ENCODE assay signal across 16 cellular contexts in the genomic region with DNA sequence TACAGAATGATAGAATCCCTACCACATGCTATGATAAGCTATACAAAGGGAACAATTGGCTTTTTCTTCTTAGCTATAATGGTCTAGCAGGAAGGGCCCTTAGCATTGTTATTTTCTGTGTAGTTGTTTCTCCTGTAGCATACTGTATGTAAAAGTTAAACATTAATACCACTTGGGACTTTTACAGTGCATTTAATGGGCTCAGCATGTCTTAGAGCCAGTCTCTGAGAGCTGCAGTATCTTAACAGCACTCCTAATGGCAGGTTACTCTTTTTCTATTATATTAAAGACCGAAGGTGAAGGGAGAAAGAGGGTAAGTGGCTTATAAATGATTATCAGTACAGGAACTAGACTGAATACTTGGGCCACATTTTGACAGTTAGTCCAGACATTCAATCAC.
DNase-seq lines count a peak whose midpoint lies in the region; ATAC-seq and TF ChIP-seq lines count a peak whose summit lies in the region.
"Had no signal": no experiment of that assay in that cellular context is flagged by ENCODE, and none has a peak within 500 bp of the region (broad histone marks: within the 10 kb centered on the region; RNA-seq: fewer than 3 reads in every experiment).

No MANE protein-coding gene starts in this region.

- 0 out of 2 replicates have a peak overlapping the region, but pooled peaks have one; percentile 38 for H2AFZ ChIP-seq in Loucy (ENCODE audit: low read length)
- no peak overlapping the region for H2AFZ ChIP-seq in neural cell (ENCODE audit: low read depth, low read length)

- DNase-seq in NCI-H2227 (lab: John Stamatoyannopoulos, UW; ENCODE audit: unreplicated experiment) (peak; percentile 29), left colon (no peak), esophagus muscularis mucosa (ENCODE audit: extremely low spot score) (no peak), BE2C (no peak)
- no peak for DNase-seq in activated CD8-positive, alpha-beta T cell treated with anti-CD3 and anti-CD28 coated beads for 36 hours
- DNase-seq: CD8-positive, alpha-beta T cell; COR-L47; DMS153; GF-D8; GOT3; H9 had no signal

- H3F3A ChIP-seq in Loucy (ENCODE audit: low read depth) (no peaks in the 10 kb centered on the region), neural cell (ENCODE audit: insufficient read depth, low read length, poor library complexity, severe bottlenecking) (no peaks in the 10 kb centered on the region)

- H4K20me1 ChIP-seq in Loucy (ENCODE audit: insufficient read depth, low read length, poor library complexity, severe bottlenecking): no peaks in the 10 kb centered on the region
- no peaks in the 10 kb centered on the region for H4K20me1 ChIP-seq in neural cell (ENCODE audit: insufficient read depth)

- no peak for TF ChIP-seq RAD21 in neural cell (conservative IDR thresholded peaks at IDR 0.05)

- 71% methylated on average over 1 of the region's 1 CpG for WGBS in esophagus muscularis mucosa

- intact Hi-C loops in left colon (cut with DNase I, micrococcal nuclease) (no loop called here), esophagus muscularis mucosa (cut with DNase I) (no loop called here)
- intact Hi-C loops in activated CD8-positive, alpha-beta T cell treated with anti-CD3 and anti-CD28 coated beads for 36 hours (cut with micrococcal nuclease): no loop called here

- H3K4me2 ChIP-seq in Loucy (ENCODE audit: low read depth, low read length, poor library complexity, severe bottlenecking): no peak overlapping the region
- H3K4me2 ChIP-seq in neural cell (ENCODE audit: low read length): no peak overlapping the region
- H3K4me2 ChIP-seq: A549 had no signal

- H3K4me1 Mint-ChIP-seq in activated CD8-positive, alpha-beta T cell treated with anti-CD3 and anti-CD28 coated beads for 36 hours (ENCODE audit: low read depth): no peaks in the 10 kb centered on the region
- H3K4me1 Mint-ChIP-seq: CD14-positive monocyte had no signal

- no peak overlapping the region for H3K9ac ChIP-seq in Loucy (ENCODE audit: low read depth, low read length, poor library complexity, severe bottlenecking)
- H3K9ac ChIP-seq in neural cell (ENCODE audit: low read length): no peak overlapping the region

- no peak overlapping the region for H3K27ac Mint-ChIP-seq in activated CD8-positive, alpha-beta T cell treated with anti-CD3 and anti-CD28 coated beads for 36 hours
- H3K27ac Mint-ChIP-seq: CD14-positive monocyte; CD8-positive, alpha-beta T cell had no signal

- H3K4me1 ChIP-seq in Loucy (ENCODE audit: insufficient read depth, low read length, poor library complexity, severe bottlenecking) (peaks cover 11% of the 10 kb centered on the region), esophagus muscularis mucosa (no peaks in the 10 kb centered on the region), BE2C (no peaks in the 10 kb centered on the region; the same call in 1 of the 2 replicates)
- H3K4me1 ChIP-seq: A549 had no signal

- H3K4me3 ChIP-seq in Loucy (ENCODE audit: low read length, poor library complexity, severe bottlenecking) (no peak overlapping the region), neural cell (ENCODE audit: low read length) (no peak overlapping the region), esophagus muscularis mucosa (no peak overlapping the region), BE2C (ENCODE audit: low read depth, low read length) (no peak overlapping the region)
- H3K4me3 ChIP-seq: A549 had no signal

- H3K27me3 ChIP-seq in Loucy (ENCODE audit: insufficient read depth, low read length, poor library complexity, severe bottlenecking) (no peaks in the 10 kb centered on the region), neural cell (ENCODE audit: insufficient read depth, low read depth, low read length) (no peaks in the 10 kb centered on the region), esophagus muscularis mucosa (no peaks in the 10 kb centered on the region), BE2C (no peaks in the 10 kb centered on the region)

- H3K79me2 ChIP-seq in Loucy (ENCODE audit: insufficient read depth, low read length) (no peaks in the 10 kb centered on the region), neural cell (replicated peaks; ENCODE audit: insufficient read depth, low read length) (no peaks in the 10 kb centered on the region)

- no peaks in the 10 kb centered on the region for H3K9me2 ChIP-seq in Loucy (replicated peaks; ENCODE audit: low read depth, low read length)
- H3K9me2 ChIP-seq in neural cell (ENCODE audit: insufficient read depth, low read length): no peaks in the 10 kb centered on the region

- CTCF ChIA-PET in activated CD8-positive, alpha-beta T cell treated with anti-CD3 and anti-CD28 coated beads for 36 hours (lab: Charles Lee): no interaction called here

- peak; percentile 95 for ATAC-seq in left colon
- ATAC-seq in HG03457 (IDR thresholded peaks at IDR 0.05; ENCODE audit: unreplicated experiment): no peak
- ATAC-seq in activated CD8-positive, alpha-beta T cell treated with anti-CD3 and anti-CD28 coated beads for 36 hours: no peak
- ATAC-seq: A549; CD8-positive, alpha-beta T cell had no signal

- H3K4me3 Mint-ChIP-seq in activated CD8-positive, alpha-beta T cell treated with anti-CD3 and anti-CD28 coated beads for 36 hours: no peak overlapping the region
- H3K4me3 Mint-ChIP-seq: CD14-positive monocyte; CD8-positive, alpha-beta T cell; H9 had no signal

- peaks cover 3% of the 10 kb centered on the region for H3K27me3 Mint-ChIP-seq in activated CD8-positive, alpha-beta T cell treated with anti-CD3 and anti-CD28 coated beads for 36 hours

- POLR2A ChIA-PET in activated CD8-positive, alpha-beta T cell treated with anti-CD3 and anti-CD28 coated beads for 36 hours (lab: Charles Lee): no interaction called here

- no peaks in the 10 kb centered on the region for H3K36me3 Mint-ChIP-seq in activated CD8-positive, alpha-beta T cell treated with anti-CD3 and anti-CD28 coated beads for 36 hours (ENCODE audit: low read depth)
- H3K36me3 Mint-ChIP-seq: CD14-positive monocyte; CD8-positive, alpha-beta T cell had no signal

- H3K9me3 ChIP-seq in Loucy (ENCODE audit: insufficient read depth, low read depth, low read length) (no peaks in the 10 kb centered on the region), neural cell (ENCODE audit: low read length) (no peaks in the 10 kb centered on the region), esophagus muscularis mucosa (no peaks in the 10 kb centered on the region), BE2C (no peaks in the 10 kb centered on the region)
- H3K9me3 ChIP-seq: A549 had no signal

- no peaks in the 10 kb centered on the region for H3K9me3 Mint-ChIP-seq in activated CD8-positive, alpha-beta T cell treated with anti-CD3 and anti-CD28 coated beads for 36 hours
- H3K9me3 Mint-ChIP-seq: CD14-positive monocyte; CD8-positive, alpha-beta T cell; H9 had no signal

- H3K27ac ChIP-seq in neural cell (ENCODE audit: low read length) (no peak overlapping the region), esophagus muscularis mucosa (replicated peaks in 1 of 4) (no peak overlapping the region)
- H3K27ac ChIP-seq: A549 had no signal

- TF ChIP-seq POLR2A in esophagus muscularis mucosa (IDR thresholded peaks at IDR 0.05; ENCODE audit: low read depth): no peak

- H3K36me3 ChIP-seq in Loucy (ENCODE audit: insufficient read depth, low read length): no peaks in the 10 kb centered on the region
- no peaks in the 10 kb centered on the region for H3K36me3 ChIP-seq in neural cell (ENCODE audit: insufficient read depth, low read length)
- H3K36me3 ChIP-seq in esophagus muscularis mucosa: no peaks in the 10 kb centered on the region
- no peaks in the 10 kb centered on the region for H3K36me3 ChIP-seq in BE2C

- TF ChIP-seq CTCF in Loucy (conservative IDR thresholded peaks at IDR 0.05; ENCODE audit: low read length) (no peak), neural cell (IDR thresholded peaks at IDR 0.05; ENCODE audit: poor library complexity, severe bottlenecking) (no peak), esophagus muscularis mucosa (IDR thresholded peaks at IDR 0.05) (no peak), BE2C (IDR thresholded peaks at IDR 0.05; ENCODE audit: low read depth, low read length) (no peak)
- no peak for TF ChIP-seq CTCF in activated CD8-positive, alpha-beta T cell treated with anti-CD3 and anti-CD28 coated beads for 36 hours (IDR thresholded peaks at IDR 0.05)

- TF ChIP-seq EP300 in neural cell (conservative IDR thresholded peaks at IDR 0.05; ENCODE audit: poor library complexity, severe bottlenecking) (peak; percentile 46), esophagus muscularis mucosa (IDR thresholded peaks at IDR 0.05) (no peak)

TF ChIP-seq in neural cell, 6 proteins besides CTCF, POLR2A, EP300 and RAD21:
- TF ChIP-seq REST (IDR thresholded peaks at IDR 0.05; ENCODE audit: borderline replicate concordance) (peak; percentile 60), EZH2 (IDR thresholded peaks at IDR 0.05; ENCODE audit: borderline replicate concordance, insufficient read depth, low read length, poor library complexity, severe bottlenecking) (no peak), POLR2AphosphoS5 (IDR thresholded peaks at IDR 0.05) (peak; percentile 67)
TF ChIP-seq in neural cell: peak in this region for 2.
